Comparison of ENCODE assay signal across 1 cellular context in genomic region chr22:38737302-38738060, GRCh38.
A peak's percentile ranks its signal among the peaks of the same experiment; 100 is the strongest.
TF ChIP-seq lines count a peak whose summit lies in the region.

No MANE protein-coding gene starts in this region.

TF ChIP-seq in HCT116, 20 proteins besides CTCF, POLR2A, EP300 and RAD21:
- 0 out of 2 replicates have a peak, but pooled peaks have one; percentile 3 for TF ChIP-seq POLR2AphosphoS5 (IDR thresholded peaks at IDR 0.05; ENCODE audit: low read depth, low read length)
- no peak for TF ChIP-seq SP1 (IDR thresholded peaks at IDR 0.05; ENCODE audit: low read depth)
- TF ChIP-seq EGR1 (IDR thresholded peaks at IDR 0.05; ENCODE audit: low read depth) = no peak
